8 cellular contexts compared by ENCODE assay signal in genomic region chr5:7869474-7870136, GRCh38. TPM values are rescaled to one million over a fixed set of nuclear protein-coding genes. Genes with fewer than 3 reads are reported as not detected.
DNase-seq lines count a peak whose midpoint lies in the region; ATAC-seq and TF ChIP-seq lines count a peak whose summit lies in the region.

No MANE protein-coding gene starts in this region.

- peak; percentile 70 for DNase-seq in activated CD8-positive, alpha-beta memory T cell treated with anti-CD3 and anti-CD28 coated beads, Interleukin-2, amount 50 U/mL, for 48 hours
- no peak for DNase-seq in activated CD8-positive, alpha-beta memory T cell treated with anti-CD3 and anti-CD28 coated beads for 24 hours
- DNase-seq in PC-3 = peak; percentile 32
- peak; percentile 31 for DNase-seq in mammary epithelial cell
- DNase-seq in right lobe of liver = no peak
- DNase-seq in substantia nigra (lab: John Stamatoyannopoulos, UW) = no peak
- DNase-seq in putamen (ENCODE audit: low spot score) = no peak

- H2AFZ ChIP-seq in PC-3 (ENCODE audit: low read length) (peak overlapping the region; percentile 93), mammary epithelial cell (ENCODE audit: low read depth, low read length) (peak overlapping the region; percentile 98)

- intact Hi-C loops in PC-3 (cut with micrococcal nuclease) = loop anchor here (10.0 kb wide), 1 partner anchor 1105 kb away; no protein-coding TSS in a partner anchor
- intact Hi-C loops in mammary epithelial cell (cut with micrococcal nuclease) = loop anchor here (5.0 kb wide), 1 partner anchor 1237 kb away; the partner anchor contains the start of genes NSUN2 and SRD5A1
- intact Hi-C loops in right lobe of liver (cut with DNase I) = no loop called here

- BruUV-seq in PC-3 (replicated peaks; lab: Mats Ljungman, UMichigan) = TSS peak; percentile 54
- BruUV-seq in mammary epithelial cell (replicated peaks; lab: Mats Ljungman, UMichigan) = no TSS peak

- H3K4me2 ChIP-seq in PC-3 (ENCODE audit: low read length) (peak overlapping the region; percentile 90), mammary epithelial cell (ENCODE audit: insufficient read depth, low read depth, low read length) (peak overlapping the region; percentile 75)

- ATAC-seq in HG02763 (IDR thresholded peaks at IDR 0.05; ENCODE audit: unreplicated experiment) = peak; percentile 30
- ATAC-seq in PC-3 = peak; percentile 43
- peak; percentile 43 to 53 (median 48) for ATAC-seq in right lobe of liver

- 2% methylated on average over 10 of the region's 41 CpGs for WGBS in mammary epithelial cell (ENCODE audit: low coverage, missing lambda C conversion rate)
- WGBS in right lobe of liver (ENCODE audit: insufficient coverage, low coverage, low lambda C conversion rate, missing lambda C conversion rate) = under 1% methylated on average over 25 of the region's 41 CpGs

- H3F3A ChIP-seq in PC-3 (ENCODE audit: low read length, unreplicated experiment) = no peaks in the 10 kb centered on the region

- dilution Hi-C loops in mammary epithelial cell (cut with HindIII; ENCODE audit: low sequenced_read_pairs) = no loop called here

- no peak for TF ChIP-seq POLR2A in right lobe of liver (IDR thresholded peaks at IDR 0.05)

- H3K36me3 ChIP-seq in PC-3 (ENCODE audit: low read depth, low read length) (peaks cover 34% of the 10 kb centered on the region), mammary epithelial cell (ENCODE audit: insufficient read depth, low read length) (peaks cover 5% of the 10 kb centered on the region), right lobe of liver (peaks cover 0 to 11% (median 3%) of the 10 kb centered on the region in 4 donors)

- H4K20me1 ChIP-seq in PC-3 (ENCODE audit: low read length) (peaks cover 23% of the 10 kb centered on the region), mammary epithelial cell (ENCODE audit: insufficient read depth, low read length) (no peaks in the 10 kb centered on the region)

- no peaks in the 10 kb centered on the region for H3K9me3 ChIP-seq in PC-3 (ENCODE audit: low read length)
- H3K9me3 ChIP-seq in mammary epithelial cell (replicated peaks; ENCODE audit: insufficient read depth, low read length) = no peaks in the 10 kb centered on the region
- H3K9me3 ChIP-seq in right lobe of liver = no peaks in the 10 kb centered on the region

- H3K4me1 ChIP-seq in PC-3 (ENCODE audit: insufficient read depth, low read length) (peaks cover 22% of the 10 kb centered on the region), mammary epithelial cell (ENCODE audit: insufficient read depth, low read length) (peaks cover 16% of the 10 kb centered on the region), right lobe of liver (peaks cover 0 to 25% (median 4%) of the 10 kb centered on the region in 4 donors)

- in situ Hi-C loops in mammary epithelial cell (cut with MboI; ENCODE audit: low sequenced_read_pairs in 2 of 2) = loop anchor here in 1 of 2 donors (25.0 kb wide), 1 partner anchor 1107 kb away; no protein-coding TSS in a partner anchor

- H3K79me2 ChIP-seq in PC-3 (ENCODE audit: low read length) (peaks cover 83% of the 10 kb centered on the region), mammary epithelial cell (ENCODE audit: insufficient read depth, low read length) (peaks cover 92% of the 10 kb centered on the region)

- no peak for TF ChIP-seq CTCF in PC-3 (conservative IDR thresholded peaks at IDR 0.05; ENCODE audit: low read depth, low read length)
- no peak for TF ChIP-seq CTCF in mammary epithelial cell (conservative IDR thresholded peaks at IDR 0.05 in 1 of 2, IDR thresholded peaks at IDR 0.05 in 1 of 2; ENCODE audit: extremely low read depth in 1 of 2, insufficient read depth in 1 of 2, low read depth in 1 of 2, low read length in 2 of 2)
- no peak for TF ChIP-seq CTCF in right lobe of liver (IDR thresholded peaks at IDR 0.05)

- H3K27ac ChIP-seq in PC-3 (ENCODE audit: low read length) = peak overlapping the region; percentile 23
- H3K27ac ChIP-seq in mammary epithelial cell (ENCODE audit: insufficient read depth, low read depth, low read length) = peak overlapping the region; percentile 74
- H3K27ac ChIP-seq in right lobe of liver = peak overlapping the region; percentile 83 to 90 (median 89)
- H3K27ac ChIP-seq in substantia nigra (ENCODE audit: low read depth, low read length, poor library complexity, severe bottlenecking) = peak overlapping the region; percentile 75

- CTCF ChIA-PET in PC-3 (lab: Charles Lee) (interaction anchor here (0.6 to 1.1 kb wide), 2 partner anchors 17 to 19 kb away, joined by 7 to 10 read pairs; partner anchors contain the start of gene CFAP90), mammary epithelial cell (lab: Charles Lee; ENCODE audit: low non-redundant PET) (interaction anchor here (0.7 kb wide), 1 partner anchor 17 kb away, joined by 3 read pairs; no protein-coding TSS in a partner anchor)

- no peaks in the 10 kb centered on the region for H3K27me3 ChIP-seq in PC-3 (ENCODE audit: low read length)
- no peaks in the 10 kb centered on the region for H3K27me3 ChIP-seq in mammary epithelial cell (ENCODE audit: insufficient read depth, low read length)
- no peaks in the 10 kb centered on the region for H3K27me3 ChIP-seq in right lobe of liver

- POLR2A ChIA-PET in PC-3 (lab: Charles Lee; ENCODE audit: unreplicated experiment) = no interaction called here

- peak overlapping the region; percentile 88 for H3K4me3 ChIP-seq in PC-3 (ENCODE audit: low read length)
- H3K4me3 ChIP-seq in mammary epithelial cell (replicated peaks in 1 of 3; ENCODE audit: insufficient read depth in 1 of 3, low read depth in 2 of 3, low read length in 3 of 3) = peak overlapping the region; percentile 87 to 97 (median 92)
- peak overlapping the region; percentile 93 to 97 (median 96) for H3K4me3 ChIP-seq in right lobe of liver

- no peaks in the 10 kb centered on the region for H3K9me2 ChIP-seq in PC-3 (replicated peaks; ENCODE audit: low read length)

- H3K9ac ChIP-seq in PC-3 (ENCODE audit: low read length) (peak overlapping the region; percentile 93), mammary epithelial cell (ENCODE audit: insufficient read depth, low read length) (peak overlapping the region; percentile 82)

RNA-seq across cellular contexts. Expression of gene MTRR, which starts 0.7 kb away (rescaled TPM):
- total RNA-seq in PC-3 (2014; rRNA removed) (64.9 and 68.3 TPM in 2 replicates), mammary epithelial cell (10 to 100 TPM; 36.3 to 52.9 TPM), right lobe of liver (10 to 100 TPM; 31.5 to 42.1 (median 36.7) TPM)
- polyA plus RNA-seq in mammary epithelial cell = 39.0 TPM
- 121 TPM for polyA minus RNA-seq in mammary epithelial cell

RNA-seq across cellular contexts. Expression of gene FASTKD3, which starts 0.8 kb away (rescaled TPM):
- total RNA-seq in PC-3 (2014; rRNA removed) (9.2 and 16.5 TPM in 2 replicates), mammary epithelial cell (10 to 100 TPM in 1 of 2 donors, 1 to 10 TPM in 1; 7.5 to 18.0 TPM), right lobe of liver (1 to 10 TPM; 3.8 to 9.6 (median 6.1) TPM)
- 8.4 TPM for polyA plus RNA-seq in mammary epithelial cell
- 15.0 TPM for polyA minus RNA-seq in mammary epithelial cell

RNA-seq across cellular contexts. Expression of gene CFAP90, which starts 18.7 kb away (rescaled TPM):
- total RNA-seq in PC-3 (2014; rRNA removed) (0.58 TPM in 1 of 2 replicates, not detected in the other), mammary epithelial cell (not detected), right lobe of liver (under 1 TPM in 4 of 6 experiments, not detected in 2; 0.10 to 0.64 (median 0.41) TPM)
- polyA plus RNA-seq in mammary epithelial cell = 0.03 TPM
- not detected for polyA minus RNA-seq in mammary epithelial cell

Comparison
In these comparisons a context has a peak if more than half of its experiments do, and no peak if none do; other contexts are left out.
1. DNase-seq: peak in activated CD8-positive, alpha-beta memory T cell treated with anti-CD3 and anti-CD28 coated beads, Interleukin-2, amount 50 U/mL, for 48 hours (single experiment), PC-3 (single experiment) and mammary epithelial cell (single experiment); none in activated CD8-positive, alpha-beta memory T cell treated with anti-CD3 and anti-CD28 coated beads for 24 hours (single experiment), right lobe of liver (0 of 3), substantia nigra (0 of 49) and putamen (single experiment).
2. H3K27ac ChIP-seq: peak in every context shown above with its lines; median percentile 89 in right lobe of liver; 75 in substantia nigra; 74 in mammary epithelial cell; 23 in PC-3.
3. intact Hi-C loops: an anchor here in PC-3 (10.0 kb wide) and mammary epithelial cell (5.0 kb wide); none called in right lobe of liver.
4. Peak in every context shown above with its lines, with median percentiles within 50 percentile points of each other: ATAC-seq and H3K4me3 ChIP-seq.